ENCODE assay signal across 13 cellular contexts in genomic region chr12:32457251-32458025, GRCh38. TPM values are rescaled to one million over a fixed set of nuclear protein-coding genes. Genes with fewer than 3 reads are reported as not detected.
DNase-seq lines count a peak whose midpoint lies in the region; ATAC-seq and TF ChIP-seq lines count a peak whose summit lies in the region.
"Had no signal": no experiment of that assay in that cellular context is flagged by ENCODE, and none has a peak within 500 bp of the region (broad histone marks: within the 10 kb centered on the region; RNA-seq: fewer than 3 reads in every experiment).

No MANE protein-coding gene starts in this region.

- H3K4me1 ChIP-seq in heart right ventricle (peaks cover 7 to 60% (median 49%) of the 10 kb centered on the region in 9 donors), mammary epithelial cell (ENCODE audit: insufficient read depth, low read length) (peaks cover 45% of the 10 kb centered on the region), thoracic aorta (ENCODE audit: control insufficient read depth in 1 of 2, low read depth in 2 of 2) (peaks cover 22 to 25% of the 10 kb centered on the region in 2 donors)

- in situ Hi-C loops in mammary epithelial cell (cut with MboI; ENCODE audit: low sequenced_read_pairs in 2 of 2), result loop anchor here (5.0 to 10.0 kb wide), 2 partner anchors 197 to 200 kb away; no protein-coding TSS in a partner anchor

- no peaks in the 10 kb centered on the region for H3K36me3 ChIP-seq in heart right ventricle
- peaks cover 6% of the 10 kb centered on the region for H3K36me3 ChIP-seq in mammary epithelial cell (ENCODE audit: insufficient read depth, low read length)
- H3K36me3 ChIP-seq in thoracic aorta, result no peaks in the 10 kb centered on the region
- H3K36me3 ChIP-seq: tibial nerve had no signal

- no peak overlapping the region for H3K9ac ChIP-seq in mammary epithelial cell (ENCODE audit: insufficient read depth, low read length)

- CTCF ChIA-PET in mammary epithelial cell (lab: Charles Lee; ENCODE audit: low non-redundant PET), result no interaction called here

- H3K27me3 ChIP-seq in heart right ventricle (no peaks in the 10 kb centered on the region), mammary epithelial cell (ENCODE audit: insufficient read depth, low read length) (no peaks in the 10 kb centered on the region), thoracic aorta (replicated peaks; ENCODE audit: insufficient read depth) (no peaks in the 10 kb centered on the region)
- H3K27me3 ChIP-seq: tibial nerve had no signal

- DNase-seq in heart right ventricle (no peak), cardiac septum (ENCODE audit: low spot score) (no peak), mammary epithelial cell (no peak), left lobe of liver (ENCODE audit: low spot score) (no peak), thoracic aorta (ENCODE audit: low spot score) (no peak), Ammon's horn (ENCODE audit: low spot score) (no peak)
- no peak for DNase-seq in activated effector memory CD4-positive, alpha-beta T cell treated with Interleukin-2 at 50 U/mL for 16 hours
- no peak for DNase-seq in stimulated activated CD4-positive, alpha-beta T cell treated with anti-CD3 and anti-CD28 coated beads, Interleukin-2, amount 100 ng/mL, for 48 hours
- DNase-seq: activated CD4-positive, CD25-positive, alpha-beta regulatory T cell; COR-L47; NCI-H2081; NCI-H526 treated with DMSO at 0.1 percent for 48 hours had no signal

- H2AFZ ChIP-seq in mammary epithelial cell (ENCODE audit: low read depth, low read length), result no peak overlapping the region

- H3K4me3 ChIP-seq in heart right ventricle (no peak overlapping the region), mammary epithelial cell (replicated peaks in 1 of 3; ENCODE audit: insufficient read depth in 1 of 3, low read depth in 2 of 3, low read length in 3 of 3) (no peak overlapping the region), thoracic aorta (peak overlapping the region; percentile 5)
- H3K4me3 ChIP-seq: tibial nerve had no signal

- H3K9me3 ChIP-seq in heart right ventricle (no peaks in the 10 kb centered on the region), mammary epithelial cell (replicated peaks; ENCODE audit: insufficient read depth, low read length) (no peaks in the 10 kb centered on the region), thoracic aorta (no peaks in the 10 kb centered on the region)
- H3K9me3 ChIP-seq: tibial nerve had no signal

- H3K79me2 ChIP-seq in mammary epithelial cell (ENCODE audit: insufficient read depth, low read length), result peaks cover 91% of the 10 kb centered on the region

- peak overlapping the region in 9 of 10 donors; percentile 4 to 76 (median 69) for H3K27ac ChIP-seq in heart right ventricle
- peak overlapping the region; percentile 49 for H3K27ac ChIP-seq in mammary epithelial cell (ENCODE audit: insufficient read depth, low read depth, low read length)
- H3K27ac ChIP-seq in thoracic aorta, result no peak overlapping the region

- no peaks in the 10 kb centered on the region for H4K20me1 ChIP-seq in mammary epithelial cell (ENCODE audit: insufficient read depth, low read length)

- peak overlapping the region; percentile 30 for H3K4me2 ChIP-seq in mammary epithelial cell (ENCODE audit: insufficient read depth, low read depth, low read length)

- WGBS in heart right ventricle, 2 donors, result 4 to 6% methylated on average over 1 of the region's 1 CpG
- 10% methylated on average over 1 of the region's 1 CpG for WGBS in mammary epithelial cell (ENCODE audit: low coverage, missing lambda C conversion rate)

- ATAC-seq in heart right ventricle (peak in 3 of 8 donors; percentile 45 to 63 (median 55)), left lobe of liver (peak; percentile 30), thoracic aorta (ENCODE audit: insufficient number of reproducible peaks, low FRiP score, low read depth) (no peak)

- intact Hi-C loops in heart right ventricle (cut with DNase I) (loop anchor here in 9 of 10 donors (2.0 to 10.0 kb wide), 10 partner anchors 75 to 215 kb away; no protein-coding TSS in a partner anchor), cardiac septum (cut with DNase I) (loop anchor here (2.0 kb wide), 1 partner anchor 85 kb away; no protein-coding TSS in a partner anchor), mammary epithelial cell (cut with micrococcal nuclease) (no loop called here)

- BruUV-seq in mammary epithelial cell (replicated peaks; lab: Mats Ljungman, UMichigan), result no TSS peak

- dilution Hi-C loops in mammary epithelial cell (cut with HindIII; ENCODE audit: low sequenced_read_pairs), result no loop called here

- no peak for TF ChIP-seq CTCF in heart right ventricle (IDR thresholded peaks at IDR 0.05)
- TF ChIP-seq CTCF in mammary epithelial cell (conservative IDR thresholded peaks at IDR 0.05 in 1 of 2, IDR thresholded peaks at IDR 0.05 in 1 of 2; ENCODE audit: extremely low read depth in 1 of 2, insufficient read depth in 1 of 2, low read depth in 1 of 2, low read length in 2 of 2), result no peak
- TF ChIP-seq CTCF in thoracic aorta (IDR thresholded peaks at IDR 0.05), result no peak

RNA-seq across cellular contexts. Expression of gene FGD4, which starts 58.1 kb away (rescaled TPM):
- 10 to 100 TPM; 14.4 to 36.9 (median 26.5) TPM for total RNA-seq in heart right ventricle
- 1 to 10 TPM; 2.6 to 7.7 TPM for polyA plus RNA-seq in heart right ventricle
- total RNA-seq in cardiac septum, result 19.4 TPM
- 10 to 100 TPM; 20.8 to 35.3 TPM for total RNA-seq in mammary epithelial cell
- 11.1 TPM for polyA plus RNA-seq in mammary epithelial cell
- polyA minus RNA-seq in mammary epithelial cell, result 62.7 TPM
- total RNA-seq in left lobe of liver, result 21.6 TPM
- total RNA-seq in thoracic aorta, result 10 to 100 TPM; 52.7 to 61.6 TPM

Comparison
In these comparisons a context has a peak if more than half of its experiments do, and no peak if none do; other contexts are left out.
1. H3K27ac ChIP-seq: peak in heart right ventricle (9 of 10) and mammary epithelial cell (single experiment); none in thoracic aorta (0 of 2).